Comparison of ENCODE assay signal across 1 cellular context in genomic region chr1:22518379-22518778, GRCh38.
A peak's percentile ranks its signal among the peaks of the same experiment; 100 is the strongest.
TF ChIP-seq lines count a peak whose summit lies in the region.

No MANE protein-coding gene starts in this region.

TF ChIP-seq in HEK293, 187 proteins besides CTCF, POLR2A, EP300 and RAD21 (continued from another document):
- TF ChIP-seq ZFHX2 (tag by site-specific recombination; conservative IDR thresholded peaks at IDR 0.05) (peak; percentile 62), ZNF214 (tag by site-specific recombination; IDR thresholded peaks at IDR 0.05; ENCODE audit: borderline replicate concordance) (no peak), ZIC2 (tag by site-specific recombination; IDR thresholded peaks at IDR 0.05) (peak; percentile 29; the same call in 1 of the 2 replicates), ZNF624 (tag by site-specific recombination; IDR thresholded peaks at IDR 0.05) (peak; percentile 10; the same call in 1 of the 2 replicates), ZNF623 (tag by site-specific recombination; IDR thresholded peaks at IDR 0.05) (no peak)
